Comparison of ENCODE assay signal across 22 cellular contexts in genomic region chr1:41709873-41710272, GRCh38.
"Had no signal": no experiment of that assay in that cellular context is flagged by ENCODE, and none has a peak within 500 bp of the region (broad histone marks: within the 10 kb centered on the region; RNA-seq: fewer than 3 reads in every experiment).

No MANE protein-coding gene starts in this region.

- DNase-seq: dermis blood vessel endothelial cell; esophagus squamous epithelium; foreskin fibroblast; glutamatergic neuron; immature natural killer cell; left cardiac atrium; left ventricle myocardium inferior; mesenchymal stem cell; midbrain; naive B cell; ovary; sigmoid colon; stimulated activated CD4-positive, alpha-beta T cell treated with anti-CD3 and anti-CD28 coated beads, Interleukin-2, amount 100 ng/mL, for 24 hours; stimulated activated CD4-positive, alpha-beta T cell treated with anti-CD3 and anti-CD28 coated beads, Interleukin-4, amount 100 ng/mL, for 4 hours; stimulated activated naive CD4-positive, alpha-beta T cell; uterus had no signal

- H3K27ac ChIP-seq: esophagus squamous epithelium, gastroesophageal sphincter, left ventricle myocardium inferior, ovary, right atrium auricular region, sigmoid colon, skin epidermis, uterus had no signal

- H3K9me3 ChIP-seq: esophagus squamous epithelium, gastroesophageal sphincter, left ventricle myocardium inferior, ovary, right atrium auricular region, sigmoid colon, uterus had no signal

- H3K36me3 ChIP-seq: esophagus squamous epithelium, gastroesophageal sphincter, left ventricle myocardium inferior, ovary, right atrium auricular region, sigmoid colon, uterus had no signal

- H3K4me3 Mint-ChIP-seq: immature natural killer cell, naive B cell, nephron, type B pancreatic cell had no signal

- H3K36me3 Mint-ChIP-seq: naive B cell, type B pancreatic cell had no signal

- H3K27me3 ChIP-seq: esophagus squamous epithelium, gastroesophageal sphincter, ovary, right atrium auricular region, sigmoid colon, uterus had no signal

- H3K9me3 Mint-ChIP-seq: immature natural killer cell, naive B cell, nephron, type B pancreatic cell had no signal

- H3K4me1 ChIP-seq: esophagus squamous epithelium, gastroesophageal sphincter had no signal

- H3K4me3 ChIP-seq: esophagus squamous epithelium, gastroesophageal sphincter, left ventricle myocardium inferior, lung, ovary, right atrium auricular region, sigmoid colon, skin epidermis, uterus had no signal

- H3K27ac Mint-ChIP-seq: naive B cell, nephron, type B pancreatic cell had no signal

- ATAC-seq: gastroesophageal sphincter, left cardiac atrium had no signal
